Comparison of ENCODE assay signal across 8 cellular contexts in the genomic region with DNA sequence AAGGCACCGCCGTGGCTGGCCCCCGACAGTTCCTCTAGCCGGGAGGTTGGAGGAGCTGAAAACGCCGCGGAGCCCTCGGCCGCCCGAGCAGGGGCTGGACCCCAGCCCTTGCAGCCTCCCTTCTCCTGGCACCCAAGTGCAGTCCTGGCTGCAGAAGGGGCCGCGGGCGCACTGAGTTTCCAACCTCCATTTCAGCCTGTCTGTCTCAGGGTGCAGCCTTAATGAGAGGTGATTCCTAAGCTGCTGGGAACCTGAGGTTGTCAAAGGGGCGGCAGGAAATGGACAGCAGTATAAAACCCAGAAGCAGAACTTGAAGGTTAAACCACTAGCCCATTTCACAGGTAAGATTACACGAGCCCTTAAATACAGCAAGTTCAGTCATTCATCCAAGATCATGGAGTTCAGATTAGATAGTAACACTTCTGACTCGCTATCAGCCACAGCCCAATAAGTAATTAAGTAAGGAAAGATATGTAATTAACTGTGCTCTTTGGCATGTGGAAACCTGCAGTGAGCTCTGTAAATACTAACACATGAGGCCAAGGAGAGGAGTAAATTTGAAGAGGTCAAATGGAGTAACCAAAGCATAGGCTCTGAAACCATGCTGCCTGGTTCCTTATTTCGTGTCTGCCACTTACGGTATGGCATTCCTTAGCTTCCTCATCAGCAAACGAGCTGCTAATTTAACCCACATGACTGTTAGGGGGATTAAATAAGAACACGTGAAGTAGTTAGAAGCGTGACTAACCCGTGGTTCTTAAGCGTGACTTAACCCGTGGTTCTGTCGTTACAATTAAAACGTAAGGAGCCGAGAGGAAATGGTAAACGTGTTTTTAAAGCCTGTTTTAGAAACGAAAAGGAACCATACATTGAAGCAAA. TPM values are rescaled to one million over a fixed set of nuclear protein-coding genes. Genes with fewer than 3 reads are reported as not detected.
DNase-seq lines count a peak whose midpoint lies in the region; ATAC-seq and TF ChIP-seq lines count a peak whose summit lies in the region.

No MANE protein-coding gene starts in this region.

- DNase-seq in Caki2 (ENCODE audit: low read depth) (peak; percentile 45), MG63 (no peak), activated B cell treated with CpG ODN at 0.5 μM for 24 hours (no peak), tibial artery (peak in 1 of 2 donors; percentile 38)

- H3K27me3 ChIP-seq in MG63, result no peaks in the 10 kb centered on the region
- no peaks in the 10 kb centered on the region for H3K27me3 ChIP-seq in endocrine pancreas (ENCODE audit: control insufficient read depth, insufficient read depth, low read length)
- no peaks in the 10 kb centered on the region for H3K27me3 ChIP-seq in tibial artery

- H3K36me3 Mint-ChIP-seq in activated B cell treated with CpG ODN at 0.5 μM for 24 hours (ENCODE audit: low read depth), result peaks cover 33% of the 10 kb centered on the region

- peak overlapping the region; percentile 99 for H3K27ac Mint-ChIP-seq in activated B cell treated with CpG ODN at 0.5 μM for 24 hours

- H3K9ac ChIP-seq in endocrine pancreas (ENCODE audit: control insufficient read depth, insufficient read depth, low read length), result peak overlapping the region; percentile 80

- no peaks in the 10 kb centered on the region for H3K9me3 Mint-ChIP-seq in activated B cell treated with CpG ODN at 0.5 μM for 24 hours

- intact Hi-C loops in activated B cell treated with CpG ODN at 0.5 μM for 24 hours (cut with micrococcal nuclease) (loop anchor here (1.0 to 5.0 kb wide), 12 partner anchors 51 to 1407 kb away; a partner anchor contains a TSS), tibial artery (cut with DNase I; ENCODE audit: low total_unique reads) (loop anchor here (10.0 kb wide), 1 partner anchor 140 kb away; a partner anchor contains a TSS)

- H3K4me3 Mint-ChIP-seq in activated B cell treated with CpG ODN at 0.5 μM for 24 hours, result peak overlapping the region; percentile 94

- POLR2A ChIA-PET in activated B cell treated with CpG ODN at 0.5 μM for 24 hours (lab: Charles Lee), result interaction anchor here (0.6 to 4.3 kb wide), 30 partner anchors 9 to 637 kb away, joined by 3 to 85 read pairs (median 6); a partner anchor contains a TSS

- H3K4me1 ChIP-seq in endocrine pancreas (ENCODE audit: control insufficient read depth, insufficient read depth, low read length) (peaks cover 17% of the 10 kb centered on the region), mesodermal cell (ENCODE audit: control insufficient read depth, insufficient read depth, low read length, poor library complexity, severe bottlenecking) (no peaks in the 10 kb centered on the region), tibial artery (peaks cover 0 to 45% (median 10%) of the 10 kb centered on the region in 4 donors)

- H3K9me3 ChIP-seq in MG63 (no peaks in the 10 kb centered on the region), endocrine pancreas (ENCODE audit: control insufficient read depth, low read length) (no peaks in the 10 kb centered on the region), mesodermal cell (ENCODE audit: control insufficient read depth, low read length) (no peaks in the 10 kb centered on the region), tibial artery (no peaks in the 10 kb centered on the region)

- H3K36me3 ChIP-seq in MG63, result no peaks in the 10 kb centered on the region; the same call in 1 of the 2 replicates
- H3K36me3 ChIP-seq in endocrine pancreas (ENCODE audit: control insufficient read depth, insufficient read depth, low read length), result no peaks in the 10 kb centered on the region
- peaks cover 4% of the 10 kb centered on the region for H3K36me3 ChIP-seq in mesodermal cell (ENCODE audit: control insufficient read depth, insufficient read depth, low read length)
- H3K36me3 ChIP-seq in tibial artery, result no peaks in the 10 kb centered on the region

- TF ChIP-seq CTCF in activated B cell treated with CpG ODN at 0.5 μM for 24 hours (IDR thresholded peaks at IDR 0.05) (no peak), tibial artery (IDR thresholded peaks at IDR 0.05) (no peak)

- CTCF ChIA-PET in activated B cell treated with CpG ODN at 0.5 μM for 24 hours (lab: Charles Lee), result interaction anchor here (2.3 kb wide), 1 partner anchor 163 kb away, joined by 18 read pairs; no protein-coding TSS in a partner anchor

- peak overlapping the region; percentile 71 for H3K4me3 ChIP-seq in MG63
- peak overlapping the region; percentile 95 for H3K4me3 ChIP-seq in endocrine pancreas (ENCODE audit: control insufficient read depth, insufficient read depth, low read length)
- H3K4me3 ChIP-seq in mesodermal cell (ENCODE audit: extremely low read depth, insufficient read depth, low read length, poor library complexity, severe bottlenecking), result peak overlapping the region; percentile 73
- H3K4me3 ChIP-seq in tibial artery, result peak overlapping the region; percentile 83 to 84

- ATAC-seq in GM21528 (IDR thresholded peaks at IDR 0.05; ENCODE audit: low FRiP score, unreplicated experiment), result peak; percentile 26
- ATAC-seq in activated B cell treated with CpG ODN at 0.5 μM for 24 hours (ENCODE audit: low read depth), result peak; percentile 5
- no peak for ATAC-seq in HG02885 (IDR thresholded peaks at IDR 0.05; ENCODE audit: poor library complexity, unreplicated experiment)

- no peaks in the 10 kb centered on the region for H3K27me3 Mint-ChIP-seq in activated B cell treated with CpG ODN at 0.5 μM for 24 hours

- peak overlapping the region; percentile 77 for H3K27ac ChIP-seq in mesodermal cell (ENCODE audit: low read depth, low read length, severe bottlenecking)
- peak overlapping the region; percentile 94 to 95 for H3K27ac ChIP-seq in tibial artery

- in situ Hi-C loops in Caki2 (cut with HindIII; ENCODE audit: low pct_unique_long_range_greater_than_20kb, low sequenced_read_pairs), result no loop called here

- H3K4me1 Mint-ChIP-seq in activated B cell treated with CpG ODN at 0.5 μM for 24 hours, result peaks cover 74% of the 10 kb centered on the region

- WGBS in mesodermal cell (ENCODE audit: insufficient coverage in 2 of 2), 2 experiments, result 13 to 17% methylated on average over 21 of the region's 29 CpGs

RNA-seq across cellular contexts. Expression of a gene that starts 0.7 kb away (rescaled TPM):
- 2.1 and 4.1 TPM in 2 replicates for total RNA-seq in Caki2 (2014; rRNA removed; shearing (Covaris generic); ENCODE audit: low replicate concordance)
- total RNA-seq in MG63 (2014; rRNA removed; shearing (Covaris generic); ENCODE audit: low replicate concordance), result 1.6 and 4.9 TPM in 2 replicates
- total RNA-seq in activated B cell treated with CpG ODN at 0.5 μM for 24 hours, result 23.6 and 25.1 TPM in 2 replicates
- 5.4 TPM for polyA plus RNA-seq in mesodermal cell (2013, experiment 1 of 2)
- 6.5 TPM for polyA plus RNA-seq in mesodermal cell (2013, experiment 2 of 2)

RNA-seq across cellular contexts. Expression of a gene that starts 0.9 kb away (rescaled TPM):
- total RNA-seq in Caki2 (2014; rRNA removed; shearing (Covaris generic); ENCODE audit: low replicate concordance), result 0.98 and 11.9 TPM in 2 replicates
- 5.4 and 11.6 TPM in 2 replicates for total RNA-seq in MG63 (2014; rRNA removed; shearing (Covaris generic); ENCODE audit: low replicate concordance)
- 3.4 and 4.0 TPM in 2 replicates for total RNA-seq in activated B cell treated with CpG ODN at 0.5 μM for 24 hours
- 19.5 TPM for polyA plus RNA-seq in mesodermal cell (2013, experiment 1 of 2)
- polyA plus RNA-seq in mesodermal cell (2013, experiment 2 of 2), result 28.4 TPM

RNA-seq across cellular contexts. Expression of a gene that starts 51.0 kb away (rescaled TPM):
- 6.7 and 8.8 TPM in 2 replicates for total RNA-seq in Caki2 (2014; rRNA removed; shearing (Covaris generic); ENCODE audit: low replicate concordance)
- total RNA-seq in MG63 (2014; rRNA removed; shearing (Covaris generic); ENCODE audit: low replicate concordance), result 14.6 and 21.5 TPM in 2 replicates
- 128 and 148 TPM in 2 replicates for total RNA-seq in activated B cell treated with CpG ODN at 0.5 μM for 24 hours
- 6.5 TPM for polyA plus RNA-seq in mesodermal cell (2013, experiment 1 of 2)
- polyA plus RNA-seq in mesodermal cell (2013, experiment 2 of 2), result 8.3 TPM
